In the genomic region with DNA sequence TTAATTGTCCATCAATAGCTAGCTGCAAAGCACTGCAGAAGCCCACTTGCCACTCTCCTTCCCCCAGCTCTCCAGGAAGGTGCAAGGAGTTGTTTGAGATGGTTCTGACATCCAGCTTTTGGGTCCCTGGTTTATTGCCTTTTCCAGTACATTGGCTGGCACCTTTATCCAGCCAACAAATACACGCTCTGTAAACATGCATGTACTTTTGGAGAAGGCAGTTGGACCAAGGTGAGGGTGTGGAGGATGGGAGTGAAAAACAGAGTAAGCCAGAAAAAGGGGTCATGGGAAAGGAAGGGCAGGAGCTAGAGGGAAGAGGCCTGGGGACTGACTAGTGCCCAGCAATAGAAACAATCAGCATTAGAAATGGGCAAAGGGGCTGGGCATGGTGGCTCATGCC, we compare ENCODE assay signal across 23 cellular contexts.
"Had no signal": no experiment of that assay in that cellular context is flagged by ENCODE, and none has a peak within 500 bp of the region (broad histone marks: within the 10 kb centered on the region; RNA-seq: fewer than 3 reads in every experiment).

No MANE protein-coding gene starts in this region.

- H3K4me3 Mint-ChIP-seq: activated CD4-positive, alpha-beta memory T cell treated with anti-CD3 and anti-CD28 coated beads, Interleukin-2, amount 10 ng/mL, durations not matched to agents 7 days and 5 days; activated naive CD4-positive, alpha-beta T cell treated with anti-CD3 and anti-CD28 coated beads for 36 hours; activated naive CD8-positive, alpha-beta T cell treated with anti-CD3 and anti-CD28 coated beads, Interleukin-2, amount 10 ng/mL, durations not matched to agents 7 days and 5 days; activated T-cell treated with anti-CD3 and anti-CD28 coated beads, Interleukin-2, amount 50 U/mL, for 72 hours; immature natural killer cell; nephron progenitor cell had no signal

- H3K36me3 Mint-ChIP-seq: activated naive CD8-positive, alpha-beta T cell treated with anti-CD3 and anti-CD28 coated beads, Interleukin-2, amount 10 ng/mL, durations not matched to agents 7 days and 5 days; immature natural killer cell had no signal

- DNase-seq: activated CD4-positive, alpha-beta memory T cell treated with anti-CD3 and anti-CD28 coated beads, Interleukin-2, amount 10 ng/mL, durations not matched to agents 7 days and 5 days; activated CD4-positive, alpha-beta T cell treated with anti-CD3 and anti-CD28 coated beads for 48 hours; activated CD4-positive, CD25-positive, alpha-beta regulatory T cell; activated effector memory CD4-positive, alpha-beta T cell treated with Interleukin-2 at 50 U/mL for 16 hours; activated naive CD4-positive, alpha-beta T cell treated with anti-CD3 and anti-CD28 coated beads for 36 hours; activated naive CD8-positive, alpha-beta T cell treated with anti-CD3 and anti-CD28 coated beads, Interleukin-2, amount 10 ng/mL, durations not matched to agents 7 days and 5 days; activated T-cell treated with anti-CD3 and anti-CD28 coated beads, Interleukin-2, amount 50 U/mL, for 72 hours; amniotic stem cell; cortex of kidney; foreskin melanocyte; immature natural killer cell; kidney glomerular epithelial cell; left ventricle myocardium inferior; mammary epithelial cell; nephron progenitor cell; nucleus accumbens; retina; spleen; stimulated activated CD4-positive, alpha-beta T cell treated with anti-CD3 and anti-CD28 coated beads, Interleukin-4, amount 100 ng/mL, for 1 hour; stimulated activated naive CD4-positive, alpha-beta T cell treated with Interleukin-2 at 50 U/mL for 16 hours; T-helper 9 cell; upper lobe of right lung had no signal

- ATAC-seq: activated T-cell treated with anti-CD3 and anti-CD28 coated beads, Interleukin-2, amount 50 U/mL, for 72 hours; esophagus mucosa; upper lobe of right lung had no signal

- H3K4me1 ChIP-seq: spleen, upper lobe of right lung had no signal

- H3K27ac Mint-ChIP-seq: activated CD4-positive, alpha-beta memory T cell treated with anti-CD3 and anti-CD28 coated beads, Interleukin-2, amount 10 ng/mL, durations not matched to agents 7 days and 5 days; activated naive CD4-positive, alpha-beta T cell treated with anti-CD3 and anti-CD28 coated beads for 36 hours; activated naive CD8-positive, alpha-beta T cell treated with anti-CD3 and anti-CD28 coated beads, Interleukin-2, amount 10 ng/mL, durations not matched to agents 7 days and 5 days; activated T-cell treated with anti-CD3 and anti-CD28 coated beads, Interleukin-2, amount 50 U/mL, for 72 hours; immature natural killer cell had no signal

- H3K27ac ChIP-seq: left ventricle myocardium inferior, spleen, upper lobe of right lung had no signal

- H3K4me3 ChIP-seq: left ventricle myocardium inferior, spleen, upper lobe of right lung had no signal

- H3K36me3 ChIP-seq: left ventricle myocardium inferior, spleen, upper lobe of right lung had no signal

- H3K27me3 ChIP-seq: spleen, upper lobe of right lung had no signal

- H3K9me3 ChIP-seq: left ventricle myocardium inferior, spleen, upper lobe of right lung had no signal

- H3K9me3 Mint-ChIP-seq: activated CD4-positive, alpha-beta memory T cell treated with anti-CD3 and anti-CD28 coated beads, Interleukin-2, amount 10 ng/mL, durations not matched to agents 7 days and 5 days; activated naive CD4-positive, alpha-beta T cell treated with anti-CD3 and anti-CD28 coated beads for 36 hours; activated naive CD8-positive, alpha-beta T cell treated with anti-CD3 and anti-CD28 coated beads, Interleukin-2, amount 10 ng/mL, durations not matched to agents 7 days and 5 days; activated T-cell treated with anti-CD3 and anti-CD28 coated beads, Interleukin-2, amount 50 U/mL, for 72 hours; immature natural killer cell; nephron progenitor cell had no signal

- H3K4me1 Mint-ChIP-seq: activated CD4-positive, alpha-beta memory T cell treated with anti-CD3 and anti-CD28 coated beads, Interleukin-2, amount 10 ng/mL, durations not matched to agents 7 days and 5 days; activated naive CD8-positive, alpha-beta T cell treated with anti-CD3 and anti-CD28 coated beads, Interleukin-2, amount 10 ng/mL, durations not matched to agents 7 days and 5 days; immature natural killer cell had no signal
